Comparison of ENCODE assay signal across 1 cellular context in the genomic region with DNA sequence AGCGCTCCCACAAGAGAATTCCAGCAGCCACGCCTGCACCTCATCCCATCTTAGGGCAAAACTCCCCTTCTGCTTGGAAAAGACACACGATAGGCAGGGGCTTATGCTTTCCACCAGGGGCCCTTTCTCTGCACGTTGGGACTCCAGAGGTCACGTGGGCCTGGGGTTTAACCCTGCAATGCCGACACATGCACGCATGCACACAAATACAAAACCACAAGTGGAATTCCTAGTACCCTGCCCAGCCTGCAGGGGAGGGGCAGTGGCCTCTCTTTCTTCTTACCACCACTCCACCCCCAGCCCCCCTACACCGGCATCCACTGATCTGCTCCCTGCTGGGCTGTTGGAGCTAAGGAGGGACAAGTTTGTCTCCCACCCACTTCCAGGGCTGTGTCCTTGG.
TF ChIP-seq lines count a peak whose summit lies in the region.

No MANE protein-coding gene starts in this region.

TF ChIP-seq in GM23338, 12 proteins besides CTCF, POLR2A, EP300 and RAD21 (continued from another document):
- TF ChIP-seq, protein P1, sequence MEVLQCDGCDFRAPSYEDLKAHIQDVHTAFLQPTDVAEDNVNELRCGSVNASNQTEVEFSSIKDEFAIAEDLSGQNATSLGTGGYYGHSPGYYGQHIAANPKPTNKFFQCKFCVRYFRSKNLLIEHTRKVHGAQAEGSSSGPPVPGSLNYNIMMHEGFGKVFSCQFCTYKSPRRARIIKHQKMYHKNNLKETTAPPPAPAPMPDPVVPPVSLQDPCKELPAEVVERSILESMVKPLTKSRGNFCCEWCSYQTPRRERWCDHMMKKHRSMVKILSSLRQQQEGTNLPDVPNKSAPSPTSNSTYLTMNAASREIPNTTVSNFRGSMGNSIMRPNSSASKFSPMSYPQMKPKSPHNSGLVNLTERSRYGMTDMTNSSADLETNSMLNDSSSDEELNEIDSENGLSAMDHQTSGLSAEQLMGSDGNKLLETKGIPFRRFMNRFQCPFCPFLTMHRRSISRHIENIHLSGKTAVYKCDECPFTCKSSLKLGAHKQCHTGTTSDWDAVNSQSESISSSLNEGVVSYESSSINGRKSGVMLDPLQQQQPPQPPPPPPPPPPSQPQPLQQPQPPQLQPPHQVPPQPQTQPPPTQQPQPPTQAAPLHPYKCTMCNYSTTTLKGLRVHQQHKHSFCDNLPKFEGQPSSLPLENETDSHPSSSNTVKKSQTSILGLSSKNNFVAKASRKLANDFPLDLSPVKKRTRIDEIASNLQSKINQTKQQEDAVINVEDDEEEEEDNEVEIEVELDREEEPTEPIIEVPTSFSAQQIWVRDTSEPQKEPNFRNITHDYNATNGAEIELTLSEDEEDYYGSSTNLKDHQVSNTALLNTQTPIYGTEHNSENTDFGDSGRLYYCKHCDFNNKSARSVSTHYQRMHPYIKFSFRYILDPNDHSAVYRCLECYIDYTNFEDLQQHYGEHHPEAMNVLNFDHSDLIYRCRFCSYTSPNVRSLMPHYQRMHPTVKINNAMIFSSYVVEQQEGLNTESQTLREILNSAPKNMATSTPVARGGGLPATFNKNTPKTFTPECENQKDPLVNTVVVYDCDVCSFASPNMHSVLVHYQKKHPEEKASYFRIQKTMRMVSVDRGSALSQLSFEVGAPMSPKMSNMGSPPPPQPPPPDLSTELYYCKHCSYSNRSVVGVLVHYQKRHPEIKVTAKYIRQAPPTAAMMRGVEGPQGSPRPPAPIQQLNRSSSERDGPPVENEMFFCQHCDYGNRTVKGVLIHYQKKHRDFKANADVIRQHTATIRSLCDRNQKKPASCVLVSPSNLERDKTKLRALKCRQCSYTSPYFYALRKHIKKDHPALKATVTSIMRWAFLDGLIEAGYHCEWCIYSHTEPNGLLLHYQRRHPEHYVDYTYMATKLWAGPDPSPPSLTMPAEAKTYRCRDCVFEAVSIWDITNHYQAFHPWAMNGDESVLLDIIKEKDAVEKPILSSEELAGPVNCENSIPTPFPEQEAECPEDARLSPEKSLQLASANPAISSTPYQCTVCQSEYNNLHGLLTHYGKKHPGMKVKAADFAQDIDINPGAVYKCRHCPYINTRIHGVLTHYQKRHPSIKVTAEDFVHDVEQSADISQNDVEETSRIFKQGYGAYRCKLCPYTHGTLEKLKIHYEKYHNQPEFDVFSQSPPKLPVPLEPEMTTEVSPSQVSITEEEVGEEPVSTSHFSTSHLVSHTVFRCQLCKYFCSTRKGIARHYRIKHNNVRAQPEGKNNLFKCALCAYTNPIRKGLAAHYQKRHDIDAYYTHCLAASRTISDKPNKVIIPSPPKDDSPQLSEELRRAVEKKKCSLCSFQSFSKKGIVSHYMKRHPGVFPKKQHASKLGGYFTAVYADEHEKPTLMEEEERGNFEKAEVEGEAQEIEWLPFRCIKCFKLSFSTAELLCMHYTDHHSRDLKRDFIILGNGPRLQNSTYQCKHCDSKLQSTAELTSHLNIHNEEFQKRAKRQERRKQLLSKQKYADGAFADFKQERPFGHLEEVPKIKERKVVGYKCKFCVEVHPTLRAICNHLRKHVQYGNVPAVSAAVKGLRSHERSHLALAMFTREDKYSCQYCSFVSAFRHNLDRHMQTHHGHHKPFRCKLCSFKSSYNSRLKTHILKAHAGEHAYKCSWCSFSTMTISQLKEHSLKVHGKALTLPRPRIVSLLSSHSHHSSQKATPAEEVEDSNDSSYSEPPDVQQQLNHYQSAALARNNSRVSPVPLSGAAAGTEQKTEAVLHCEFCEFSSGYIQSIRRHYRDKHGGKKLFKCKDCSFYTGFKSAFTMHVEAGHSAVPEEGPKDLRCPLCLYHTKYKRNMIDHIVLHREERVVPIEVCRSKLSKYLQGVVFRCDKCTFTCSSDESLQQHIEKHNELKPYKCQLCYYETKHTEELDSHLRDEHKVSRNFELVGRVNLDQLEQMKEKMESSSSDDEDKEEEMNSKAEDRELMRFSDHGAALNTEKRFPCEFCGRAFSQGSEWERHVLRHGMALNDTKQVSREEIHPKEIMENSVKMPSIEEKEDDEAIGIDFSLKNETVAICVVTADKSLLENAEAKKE (CRISPR knock-in tag; IDR thresholded peaks at IDR 0.05): no peak
- TF ChIP-seq STAT1 (IDR thresholded peaks at IDR 0.05; ENCODE audit: unreplicated experiment): no peak
